In genomic region chr4:185352741-185353140, GRCh38 we compare ENCODE assay signal across 14 cellular contexts. TPM values are rescaled to one million over a fixed set of nuclear protein-coding genes. Genes with fewer than 3 reads are reported as not detected.
DNase-seq lines count a peak whose midpoint lies in the region; ATAC-seq, FAIRE-seq and TF ChIP-seq lines count a peak whose summit lies in the region.
"Had no signal": no experiment of that assay in that cellular context is flagged by ENCODE, and none has a peak within 500 bp of the region (broad histone marks: within the 10 kb centered on the region; RNA-seq: fewer than 3 reads in every experiment).

No MANE protein-coding gene starts in this region.

- no peaks in the 10 kb centered on the region for H3K27me3 Mint-ChIP-seq in stimulated activated memory B cell treated with anti-CD40 and anti-IgM and Interleukin-4, amounts not matched to agents 10 μg/mL and 1 μg/mL and 100 μg/mL, for 72 hours

- POLR2A ChIA-PET in HepG2 (lab: Yijun Ruan, JAX) = no interaction called here

- CTCF ChIA-PET in HepG2 (lab: Yijun Ruan, JAX; ENCODE audit: low intra/inter-chr PET ratio, low total read pairs) = no interaction called here

- no peak for DNase-seq in foreskin keratinocyte
- no peak for DNase-seq in NOMO-1 treated with DMSO at 0.1 percent for 48 hours (lab: John Stamatoyannopoulos, UW; ENCODE audit: unreplicated experiment)
- no peak for DNase-seq in HepG2 (ENCODE audit: low spot score)
- DNase-seq: MG63, NCI-H1105 treated with DMSO at 0.1 percent for 48 hours, NCI-H187 treated with DMSO at 0.1 percent for 48 hours, NCI-H446, NCI-H774, RPMI8226, SJCRH30 had no signal

- 96% methylated on average over 2 of the region's 2 CpGs for WGBS in HepG2 (ENCODE audit: low lambda C conversion rate)

- no peaks in the 10 kb centered on the region for H3K9me3 Mint-ChIP-seq in stimulated activated memory B cell treated with anti-CD40 and anti-IgM and Interleukin-4, amounts not matched to agents 10 μg/mL and 1 μg/mL and 100 μg/mL, for 72 hours

- no peak overlapping the region for H3K4me3 Mint-ChIP-seq in stimulated activated memory B cell treated with anti-CD40 and anti-IgM and Interleukin-4, amounts not matched to agents 10 μg/mL and 1 μg/mL and 100 μg/mL, for 72 hours

- no peak for TF ChIP-seq POLR2A in HepG2 (IDR thresholded peaks at IDR 0.05; ENCODE audit: insufficient read depth in 1 of 2, low read depth in 2 of 2, low read length in 2 of 2)

- H3K36me3 ChIP-seq in OCI-LY3 (replicated peaks; ENCODE audit: low read depth, low read length) (peaks cover 19% of the 10 kb centered on the region), HepG2 (replicated peaks in 1 of 2; ENCODE audit: control insufficient read depth in 1 of 2, insufficient read depth in 2 of 2, low read length in 2 of 2) (peaks cover 14 to 45% of the 10 kb centered on the region in 2 experiments; a peak in 4 of 5 replicates)
- H3K36me3 ChIP-seq: MG63, SJCRH30 had no signal

- H3K27ac ChIP-seq in OCI-LY3 (ENCODE audit: low read length) (peak overlapping the region; percentile 100), foreskin keratinocyte (no peak overlapping the region), HepG2 (ENCODE audit: extremely low read length, insufficient read depth, low read length) (no peak overlapping the region)
- H3K27ac ChIP-seq: SJCRH30 had no signal

- TF ChIP-seq EP300 in HepG2 (IDR thresholded peaks at IDR 0.05; ENCODE audit: low read depth in 2 of 2, low read length in 2 of 2) (no peak), HepG2 (CRISPR knock-in tag; IDR thresholded peaks at IDR 0.05; ENCODE audit: borderline replicate concordance) (no peak)

- in situ Hi-C loops in HepG2 (cut with HindIII; ENCODE audit: extremely low pct_ligation_motif_present, low pct_unique_long_range_greater_than_20kb) = no loop called here

- no peak for TF ChIP-seq CTCF in OCI-LY3 (IDR thresholded peaks at IDR 0.05; ENCODE audit: low read depth, low read length)
- no peak for TF ChIP-seq CTCF in foreskin keratinocyte (conservative IDR thresholded peaks at IDR 0.05)
- TF ChIP-seq CTCF in HepG2 (CRISPR knock-in tag; IDR thresholded peaks at IDR 0.05) = no peak

- no TSS peak for BruUV-seq in HepG2 (replicated peaks; lab: Mats Ljungman, UMichigan)

- no peak overlapping the region for H2AFZ ChIP-seq in OCI-LY3 (ENCODE audit: low read depth, low read length)
- no peak overlapping the region for H2AFZ ChIP-seq in HepG2 (ENCODE audit: low read length)

- no peaks in the 10 kb centered on the region for H3K79me2 ChIP-seq in OCI-LY3 (ENCODE audit: low read length)
- H3K79me2 ChIP-seq in HepG2 (ENCODE audit: insufficient read depth, low read length) = no peaks in the 10 kb centered on the region

- peak overlapping the region; percentile 56 for H3K4me2 ChIP-seq in OCI-LY3 (ENCODE audit: low read length)
- no peak overlapping the region for H3K4me2 ChIP-seq in HepG2 (ENCODE audit: low read depth, low read length)

- no peaks in the 10 kb centered on the region for H3K9me3 ChIP-seq in OCI-LY3 (ENCODE audit: insufficient read depth, low read length)
- H3K9me3 ChIP-seq in HepG2 (ENCODE audit: low read length) = no peaks in the 10 kb centered on the region
- H3K9me3 ChIP-seq: MG63, SJCRH30 had no signal

- TF ChIP-seq RAD21 in HepG2 (CRISPR knock-in tag; IDR thresholded peaks at IDR 0.05) = no peak

- H3K4me1 Mint-ChIP-seq in stimulated activated memory B cell treated with anti-CD40 and anti-IgM and Interleukin-4, amounts not matched to agents 10 μg/mL and 1 μg/mL and 100 μg/mL, for 72 hours = peaks cover 28% of the 10 kb centered on the region

- ATAC-seq in GM21825 (IDR thresholded peaks at IDR 0.05; ENCODE audit: unreplicated experiment) = peak; percentile 60
- ATAC-seq in foreskin keratinocyte = peak; percentile 42
- ATAC-seq in stimulated activated memory B cell treated with anti-CD40 and anti-IgM and Interleukin-4, amounts not matched to agents 10 μg/mL and 1 μg/mL and 100 μg/mL, for 72 hours = no peak
- no peak for ATAC-seq in SK-N-SH treated with all-trans-retinoic acid at 6 μM for 48 hours
- no peak for ATAC-seq in HepG2

- H3K4me1 ChIP-seq in OCI-LY3 (ENCODE audit: low read length) (peaks cover 54% of the 10 kb centered on the region), foreskin keratinocyte (no peaks in the 10 kb centered on the region), HepG2 (ENCODE audit: insufficient read depth, low read length) (no peaks in the 10 kb centered on the region)
- H3K4me1 ChIP-seq: SJCRH30 had no signal

- intact Hi-C loops in HepG2 (cut with micrococcal nuclease; ENCODE audit: unreplicated experiment) = no loop called here

- FAIRE-seq in HepG2 (lab: Jason Lieb, UNC) = no peak

- H3K27ac Mint-ChIP-seq in stimulated activated memory B cell treated with anti-CD40 and anti-IgM and Interleukin-4, amounts not matched to agents 10 μg/mL and 1 μg/mL and 100 μg/mL, for 72 hours = peak overlapping the region; percentile 25

- no peaks in the 10 kb centered on the region for H4K20me1 ChIP-seq in OCI-LY3 (ENCODE audit: insufficient read depth, low read length)
- H4K20me1 ChIP-seq in HepG2 (ENCODE audit: insufficient read depth, low read length) = no peaks in the 10 kb centered on the region

- no peaks in the 10 kb centered on the region for H3K27me3 ChIP-seq in OCI-LY3 (ENCODE audit: low read depth, low read length)
- no peaks in the 10 kb centered on the region for H3K27me3 ChIP-seq in foreskin keratinocyte
- H3K27me3 ChIP-seq in HepG2 (ENCODE audit: control insufficient read depth in 1 of 2, insufficient read depth in 2 of 2, low read length in 2 of 2) = no peaks in the 10 kb centered on the region
- H3K27me3 ChIP-seq: MG63, SJCRH30 had no signal

- H3K36me3 Mint-ChIP-seq in stimulated activated memory B cell treated with anti-CD40 and anti-IgM and Interleukin-4, amounts not matched to agents 10 μg/mL and 1 μg/mL and 100 μg/mL, for 72 hours = peaks cover 82% of the 10 kb centered on the region

- no peak overlapping the region for H3K4me3 ChIP-seq in OCI-LY3 (ENCODE audit: low read length)
- no peak overlapping the region for H3K4me3 ChIP-seq in HepG2 (replicated peaks in 1 of 3; ENCODE audit: insufficient read depth in 1 of 3, low read depth in 2 of 3, low read length in 3 of 3)
- H3K4me3 ChIP-seq: MG63, SJCRH30 had no signal

- H3K9ac ChIP-seq in OCI-LY3 (ENCODE audit: low read length) (peak overlapping the region; percentile 70; the same call in 1 of the 2 replicates), HepG2 (ENCODE audit: insufficient read depth, low read depth, low read length) (no peak overlapping the region)

TF ChIP-seq in HepG2, 621 proteins besides CTCF, POLR2A, EP300 and RAD21 (continues in another document):
- TF ChIP-seq MTA3 (CRISPR knock-in tag; IDR thresholded peaks at IDR 0.05) = no peak
- no peak for TF ChIP-seq MTF1 (CRISPR knock-in tag; IDR thresholded peaks at IDR 0.05)

RNA-seq across cellular contexts. Expression of gene LRP2BP, which starts 43.0 kb away (rescaled TPM):
- 0.14 and 0.24 TPM in 2 replicates for total RNA-seq in foreskin keratinocyte
- polyA plus RNA-seq in foreskin keratinocyte = 0.08 and 0.09 TPM in 2 replicates
- 0.17 and 0.29 TPM in 2 replicates for total RNA-seq in HepG2 (2016; rRNA removed; fragmentation: Illumina TruSeq; extraction: Trizol)
- total RNA-seq in HepG2 (2016; cell fraction: cytosol; rRNA removed; fragmentation: Illumina TruSeq; extraction: Trizol; ENCODE audit: low read depth) = 0.20 and 0.26 TPM in 2 replicates
- 0.16 and 0.35 TPM in 2 replicates for total RNA-seq in HepG2 (2016; cell fraction: insoluble cytoplasmic fraction; rRNA removed; fragmentation: Illumina TruSeq; extraction: Trizol)
- 0.37 and 0.48 TPM in 2 replicates for total RNA-seq in HepG2 (2016; cell fraction: membrane; rRNA removed; fragmentation: Illumina TruSeq; extraction: Trizol)
- total RNA-seq in HepG2 (2016; cell fraction: nucleus; rRNA removed; fragmentation: Illumina TruSeq; extraction: Trizol) = 0.53 and 0.91 TPM in 2 replicates
- polyA plus RNA-seq in HepG2 (2011; rRNA removed) = 0.22 and 0.29 TPM in 2 replicates
- 0.05 and 0.21 TPM in 2 replicates for polyA plus RNA-seq in HepG2 (2011; cell fraction: cytosol; rRNA removed)
- polyA plus RNA-seq in HepG2 (2011; cell fraction: nucleus; rRNA removed) = 0.42 and 0.59 TPM in 2 replicates
- 1.0 and 1.8 TPM in 2 replicates for polyA plus RNA-seq in HepG2 (2012)
- 0.03 and 0.08 TPM in 2 replicates for polyA plus RNA-seq in HepG2 (2016; cell fraction: cytosol; fragmentation: Illumina TruSeq; extraction: Trizol; ENCODE audit: low read depth)
- polyA plus RNA-seq in HepG2 (2016; cell fraction: insoluble cytoplasmic fraction; fragmentation: Illumina TruSeq; extraction: Trizol; ENCODE audit: low read depth) = 0.05 and 0.16 TPM in 2 replicates
- polyA plus RNA-seq in HepG2 (2016; cell fraction: membrane; fragmentation: Illumina TruSeq; extraction: Trizol; ENCODE audit: low read depth) = 0.11 and 0.20 TPM in 2 replicates
- 0.14 and 0.37 TPM in 2 replicates for polyA plus RNA-seq in HepG2 (2016; cell fraction: nucleus; fragmentation: Illumina TruSeq; extraction: Trizol; ENCODE audit: insufficient read depth, low read depth)
- polyA minus RNA-seq in HepG2 (2011; rRNA and poly(A)+ RNA removed; ENCODE audit: low replicate concordance) = 0.04 and 0.68 TPM in 2 replicates
- polyA minus RNA-seq in HepG2 (2011; cell fraction: cytosol; rRNA and poly(A)+ RNA removed) = 0.20 and 0.35 TPM in 2 replicates
- 2.1 and 2.6 TPM in 2 replicates for polyA minus RNA-seq in HepG2 (2011; cell fraction: nucleus; rRNA and poly(A)+ RNA removed)

RNA-seq across cellular contexts. Expression of gene ANKRD37, which starts 43.9 kb away (rescaled TPM):
- total RNA-seq in foreskin keratinocyte (2.3 and 2.5 TPM in 2 replicates), HepG2 (2016; rRNA removed; fragmentation: Illumina TruSeq; extraction: Trizol) (1.9 and 2.2 TPM in 2 replicates)
- polyA plus RNA-seq in foreskin keratinocyte (2.1 and 2.2 TPM in 2 replicates), HepG2 (2011; rRNA removed) (46.2 and 51.4 TPM in 2 replicates)
- total RNA-seq in HepG2 (2016; cell fraction: cytosol; rRNA removed; fragmentation: Illumina TruSeq; extraction: Trizol; ENCODE audit: low read depth) = 1.9 and 2.6 TPM in 2 replicates
- 1.4 and 2.1 TPM in 2 replicates for total RNA-seq in HepG2 (2016; cell fraction: insoluble cytoplasmic fraction; rRNA removed; fragmentation: Illumina TruSeq; extraction: Trizol)
- total RNA-seq in HepG2 (2016; cell fraction: membrane; rRNA removed; fragmentation: Illumina TruSeq; extraction: Trizol) = 1.8 and 2.2 TPM in 2 replicates
- 3.5 and 4.6 TPM in 2 replicates for total RNA-seq in HepG2 (2016; cell fraction: nucleus; rRNA removed; fragmentation: Illumina TruSeq; extraction: Trizol)
- polyA plus RNA-seq in HepG2 (2011; cell fraction: cytosol; rRNA removed) = 24.7 and 29.5 TPM in 2 replicates
- polyA plus RNA-seq in HepG2 (2011; cell fraction: nucleus; rRNA removed) = 13.1 and 13.3 TPM in 2 replicates
- 23.4 and 38.1 TPM in 2 replicates for polyA plus RNA-seq in HepG2 (2012)
- 2.3 and 2.7 TPM in 2 replicates for polyA plus RNA-seq in HepG2 (2016; cell fraction: cytosol; fragmentation: Illumina TruSeq; extraction: Trizol; ENCODE audit: low read depth)
- 1.5 and 1.8 TPM in 2 replicates for polyA plus RNA-seq in HepG2 (2016; cell fraction: insoluble cytoplasmic fraction; fragmentation: Illumina TruSeq; extraction: Trizol; ENCODE audit: low read depth)
- 2.1 and 2.2 TPM in 2 replicates for polyA plus RNA-seq in HepG2 (2016; cell fraction: membrane; fragmentation: Illumina TruSeq; extraction: Trizol; ENCODE audit: low read depth)
- polyA plus RNA-seq in HepG2 (2016; cell fraction: nucleus; fragmentation: Illumina TruSeq; extraction: Trizol; ENCODE audit: insufficient read depth, low read depth) = 3.0 TPM in 2 replicates
- 11.9 and 47.4 TPM in 2 replicates for polyA minus RNA-seq in HepG2 (2011; rRNA and poly(A)+ RNA removed; ENCODE audit: low replicate concordance)
- 12.2 and 18.2 TPM in 2 replicates for polyA minus RNA-seq in HepG2 (2011; cell fraction: cytosol; rRNA and poly(A)+ RNA removed)
- 15.5 and 18.2 TPM in 2 replicates for polyA minus RNA-seq in HepG2 (2011; cell fraction: nucleus; rRNA and poly(A)+ RNA removed)

Comparison
In these comparisons a context has a peak if more than half of its experiments do, and no peak if none do; other contexts are left out.
1. ATAC-seq: peak in GM21825 (single experiment) and foreskin keratinocyte (single experiment); none in stimulated activated memory B cell treated with anti-CD40 and anti-IgM and Interleukin-4, amounts not matched to agents 10 μg/mL and 1 μg/mL and 100 μg/mL, for 72 hours (single experiment), SK-N-SH treated with all-trans-retinoic acid at 6 μM for 48 hours (single experiment) and HepG2 (single experiment).